Comparison of ENCODE assay signal across 20 cellular contexts in the genomic region with DNA sequence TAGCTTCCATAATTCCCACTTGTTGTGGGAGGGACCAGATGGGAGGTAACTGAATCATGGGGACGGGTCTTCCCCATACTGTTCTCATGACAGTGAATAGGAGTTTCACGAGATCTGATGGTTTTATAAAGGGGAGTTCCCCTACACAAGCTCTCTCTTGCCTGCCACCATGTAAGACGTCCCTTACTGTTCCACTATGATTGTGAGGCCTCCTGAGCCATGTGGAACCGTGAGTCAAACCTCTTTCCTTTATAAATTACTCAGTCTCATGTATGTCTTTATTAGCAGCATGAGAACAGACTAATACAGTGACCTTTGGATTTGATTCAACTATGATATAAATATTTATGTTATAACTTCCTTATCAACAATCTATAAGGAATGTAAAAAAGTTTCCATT.
DNase-seq lines count a peak whose midpoint lies in the region; ATAC-seq and TF ChIP-seq lines count a peak whose summit lies in the region.
"Had no signal": no experiment of that assay in that cellular context is flagged by ENCODE, and none has a peak within 500 bp of the region (broad histone marks: within the 10 kb centered on the region; RNA-seq: fewer than 3 reads in every experiment).

No MANE protein-coding gene starts in this region.

- H3K23me2 ChIP-seq in H9 (ENCODE audit: insufficient read length, low read depth, low read length, poor library complexity, severe bottlenecking), result no peaks in the 10 kb centered on the region

- H3K27me3 Mint-ChIP-seq in H9 (ENCODE audit: low read depth) (no peaks in the 10 kb centered on the region), IgD-negative memory B cell (no peaks in the 10 kb centered on the region), memory B cell (no peaks in the 10 kb centered on the region)
- no peaks in the 10 kb centered on the region for H3K27me3 Mint-ChIP-seq in CD4-positive, alpha-beta T cell

- TF ChIP-seq EP300 in gastroesophageal sphincter (IDR thresholded peaks at IDR 0.05), result no peak

- no peak overlapping the region for H3K14ac ChIP-seq in H9 (ENCODE audit: insufficient read depth, low read length)

- H3K4me1 Mint-ChIP-seq in H9 (peaks cover 21 to 22% of the 10 kb centered on the region in 2 experiments), IgD-negative memory B cell (peaks cover 24 to 29% (median 28%) of the 10 kb centered on the region in 3 donors), memory B cell (peaks cover 23% of the 10 kb centered on the region)
- H3K4me1 Mint-ChIP-seq in CD4-positive, alpha-beta T cell (ENCODE audit: low read depth), result no peaks in the 10 kb centered on the region
- H3K4me1 Mint-ChIP-seq: CD4-positive, CD25-positive, alpha-beta regulatory T cell had no signal

- DNase-seq in activated naive CD4-positive, alpha-beta T cell treated with anti-CD3 and anti-CD28 coated beads, Interleukin-2, amount 50 U/mL, for 72 hours (ENCODE audit: low spot score in 2 of 2), result no peak
- no peak for DNase-seq in activated naive CD4-positive, alpha-beta T cell (lab: John Stamatoyannopoulos, UW)
- DNase-seq in H9 (no peak), memory B cell (ENCODE audit: low spot score in 2 of 2) (no peak), Right ventricle myocardium inferior (ENCODE audit: missing footprints) (no peak)
- no peak for DNase-seq in CD4-positive, alpha-beta T cell
- DNase-seq: 8988T; ACHN; BE2C; C1 segment of cervical spinal cord; Caco-2; Calu3; CD4-positive, CD25-positive, alpha-beta regulatory T cell; CD8-positive, alpha-beta T cell; DMS79 treated with DMSO at 0.1 percent for 48 hours had no signal

- POLR2A ChIA-PET in CD4-positive, alpha-beta T cell (lab: Charles Lee), result no interaction called here

- no peak overlapping the region for H3K27ac Mint-ChIP-seq in activated naive CD4-positive, alpha-beta T cell treated with anti-CD3 and anti-CD28 coated beads, Interleukin-2, amount 50 U/mL, for 72 hours
- H3K27ac Mint-ChIP-seq in H9 (peak overlapping the region in 2 of 3 experiments; percentile 62 to 82; a peak in 4 of 7 replicates), IgD-negative memory B cell (peak overlapping the region in 2 of 3 donors; percentile 37 to 41), memory B cell (peak overlapping the region; percentile 69)
- no peak overlapping the region for H3K27ac Mint-ChIP-seq in CD4-positive, alpha-beta T cell
- H3K27ac Mint-ChIP-seq: CD14-positive monocyte; CD4-positive, CD25-positive, alpha-beta regulatory T cell; CD8-positive, alpha-beta T cell had no signal

- H3K56ac ChIP-seq in H9 (ENCODE audit: insufficient read length, low read depth, low read length), result no peak overlapping the region

- no peaks in the 10 kb centered on the region for H3K36me3 Mint-ChIP-seq in activated naive CD4-positive, alpha-beta T cell treated with anti-CD3 and anti-CD28 coated beads, Interleukin-2, amount 50 U/mL, for 72 hours
- H3K36me3 Mint-ChIP-seq in H9 (ENCODE audit: insufficient read depth in 1 of 3, low read depth in 3 of 3) (no peaks in the 10 kb centered on the region; a peak in 2 of 7 replicates), IgD-negative memory B cell (peaks cover 7% of the 10 kb centered on the region), memory B cell (peaks cover 47% of the 10 kb centered on the region)
- H3K36me3 Mint-ChIP-seq in CD4-positive, alpha-beta T cell (ENCODE audit: low read depth), result no peaks in the 10 kb centered on the region
- H3K36me3 Mint-ChIP-seq: CD4-positive, CD25-positive, alpha-beta regulatory T cell; CD8-positive, alpha-beta T cell had no signal

- no peak overlapping the region for H4K91ac ChIP-seq in H9 (ENCODE audit: insufficient read length, low read depth, low read length)

- no peak overlapping the region for H3K4me2 ChIP-seq in H9 (ENCODE audit: insufficient read depth, insufficient read length, low read length)
- H3K4me2 ChIP-seq: BLaER1 had no signal

- no peaks in the 10 kb centered on the region for H3K79me2 ChIP-seq in H9 (ENCODE audit: insufficient read depth, low read length)

- no peaks in the 10 kb centered on the region for H3K9me3 Mint-ChIP-seq in activated naive CD4-positive, alpha-beta T cell treated with anti-CD3 and anti-CD28 coated beads, Interleukin-2, amount 50 U/mL, for 72 hours
- H3K9me3 Mint-ChIP-seq in H9 (no peaks in the 10 kb centered on the region; a peak in 1 of 5 replicates), IgD-negative memory B cell (no peaks in the 10 kb centered on the region), memory B cell (no peaks in the 10 kb centered on the region)
- H3K9me3 Mint-ChIP-seq in CD4-positive, alpha-beta T cell, result no peaks in the 10 kb centered on the region
- H3K9me3 Mint-ChIP-seq: CD8-positive, alpha-beta T cell had no signal

- no peak overlapping the region for H4K8ac ChIP-seq in H9 (replicated peaks; ENCODE audit: insufficient read length, low read depth, low read length)

- no peak overlapping the region for H3K9ac ChIP-seq in H9 (ENCODE audit: extremely low read depth, insufficient read length, low read length)
- H3K9ac ChIP-seq: BLaER1 had no signal

- H3K9me3 ChIP-seq in H9 (ENCODE audit: control insufficient read depth, low read depth, low read length) (no peaks in the 10 kb centered on the region), gastroesophageal sphincter (no peaks in the 10 kb centered on the region)
- no peaks in the 10 kb centered on the region for H3K9me3 ChIP-seq in CD4-positive, alpha-beta T cell (ENCODE audit: control insufficient read depth, low read length)
- H3K9me3 ChIP-seq: BE2C, BLaER1, Caco-2 had no signal

- no peak overlapping the region for H3K4me3 ChIP-seq in gastroesophageal sphincter
- H3K4me3 ChIP-seq: BLaER1, GM12878 had no signal

- CTCF ChIA-PET in CD4-positive, alpha-beta T cell (lab: Charles Lee), result no interaction called here

- no peak overlapping the region for H2BK20ac ChIP-seq in H9 (ENCODE audit: low read depth, low read length, poor library complexity, severe bottlenecking)

- H2BK120ac ChIP-seq in H9 (ENCODE audit: low read depth, low read length, poor library complexity, severe bottlenecking), result no peak overlapping the region

- H3K27me3 ChIP-seq in H9 (ENCODE audit: insufficient read depth, low read length) (no peaks in the 10 kb centered on the region), gastroesophageal sphincter (no peaks in the 10 kb centered on the region)
- no peaks in the 10 kb centered on the region for H3K27me3 ChIP-seq in CD4-positive, alpha-beta T cell (ENCODE audit: control insufficient read depth, insufficient read depth, low read length)
- H3K27me3 ChIP-seq: BE2C, BLaER1 had no signal

- no peak for TF ChIP-seq CTCF in H9 (conservative IDR thresholded peaks at IDR 0.05)
- TF ChIP-seq CTCF in gastroesophageal sphincter (IDR thresholded peaks at IDR 0.05), result no peak
- TF ChIP-seq CTCF in CD4-positive, alpha-beta T cell (IDR thresholded peaks at IDR 0.05), result no peak

- no peak overlapping the region for H3K4ac ChIP-seq in H9 (ENCODE audit: low read depth, low read length)

- H3K18ac ChIP-seq in H9 (ENCODE audit: insufficient read length, low read depth, low read length), result no peak overlapping the region

- no peak overlapping the region for H3K27ac ChIP-seq in H9 (ENCODE audit: insufficient read length, low read depth, low read length)
- no peak overlapping the region for H3K27ac ChIP-seq in gastroesophageal sphincter
- no peak overlapping the region for H3K27ac ChIP-seq in CD4-positive, alpha-beta T cell (ENCODE audit: low read depth, low read length)
- H3K27ac ChIP-seq: BLaER1 had no signal

- H3K4me3 Mint-ChIP-seq in H9, result no peak overlapping the region
- peak overlapping the region in 1 of 4 donors; percentile 32 for H3K4me3 Mint-ChIP-seq in IgD-negative memory B cell
- H3K4me3 Mint-ChIP-seq in memory B cell, result no peak overlapping the region
- no peak overlapping the region for H3K4me3 Mint-ChIP-seq in CD4-positive, alpha-beta T cell
- H3K4me3 Mint-ChIP-seq: CD14-positive monocyte; CD4-positive, CD25-positive, alpha-beta regulatory T cell; CD8-positive, alpha-beta T cell had no signal

- no peak overlapping the region for H2BK15ac ChIP-seq in H9 (ENCODE audit: low read depth, low read length)

- H2AK5ac ChIP-seq in H9 (ENCODE audit: insufficient read length, low read length), result no peak overlapping the region

- no peak overlapping the region for H3K23ac ChIP-seq in H9 (ENCODE audit: insufficient read length, low read depth, low read length)

- ATAC-seq in activated naive CD4-positive, alpha-beta T cell treated with anti-CD3 and anti-CD28 coated beads, Interleukin-2, amount 50 U/mL, for 72 hours, result peak; percentile 46 to 61
- ATAC-seq in memory B cell (ENCODE audit: low read depth) (no peak), gastroesophageal sphincter (no peak), Right ventricle myocardium inferior (no peak)
- no peak for ATAC-seq in CD4-positive, alpha-beta T cell (ENCODE audit: poor library complexity)
- ATAC-seq: CD8-positive, alpha-beta T cell; GM12878 had no signal

- no peak overlapping the region for H2BK12ac ChIP-seq in H9 (ENCODE audit: insufficient read length, low read depth, low read length)

- no peak overlapping the region for H2BK5ac ChIP-seq in H9 (ENCODE audit: insufficient read length, low read length)

- H3T11ph ChIP-seq in H9 (ENCODE audit: low read length), result no peak overlapping the region

- H4K20me1 ChIP-seq in H9 (ENCODE audit: control insufficient read depth, insufficient read depth, insufficient read length), result no peaks in the 10 kb centered on the region
- H4K20me1 ChIP-seq: BLaER1 had no signal

- H3K4me1 ChIP-seq in H9 (ENCODE audit: insufficient read depth, low read length) (peaks cover 3% of the 10 kb centered on the region), gastroesophageal sphincter (peaks cover 0 to 4% (median 0%) of the 10 kb centered on the region in 3 donors)
- H3K4me1 ChIP-seq: BE2C, Caco-2 had no signal

- TF ChIP-seq POLR2A in gastroesophageal sphincter (IDR thresholded peaks at IDR 0.05), result no peak

- H4K5ac ChIP-seq in H9 (ENCODE audit: insufficient read length, low read depth, low read length), result no peak overlapping the region

- H3K79me1 ChIP-seq in H9 (ENCODE audit: insufficient read depth, low read depth, low read length, poor library complexity, severe bottlenecking), result no peaks in the 10 kb centered on the region

- intact Hi-C loops in CD4-positive, alpha-beta T cell (cut with DNase I, micrococcal nuclease), result no loop called here
- intact Hi-C loops in Right ventricle myocardium inferior (cut with DNase I), result no loop called here

- no CpG with 5 or more reads among the region's 4 CpGs for whole genome bisulfite sequencing in H9 (ENCODE audit: extremely low coverage, insufficient read length, low lambda C conversion rate)
- WGBS in gastroesophageal sphincter (ENCODE audit: low coverage in 1 of 2), 2 donors, result 67 to 70% methylated on average over 3 to 4 of the region's 4 CpGs

- H2AFZ ChIP-seq in H9 (ENCODE audit: low read length), result no peak overlapping the region

- H3K36me3 ChIP-seq in gastroesophageal sphincter, result peaks cover 0 to 18% of the 10 kb centered on the region in 2 donors
- H3K36me3 ChIP-seq: BE2C, BLaER1 had no signal

Comparison
In these comparisons a context has a peak if more than half of its experiments do, and no peak if none do; other contexts are left out.
1. ATAC-seq: peak in activated naive CD4-positive, alpha-beta T cell treated with anti-CD3 and anti-CD28 coated beads, Interleukin-2, amount 50 U/mL, for 72 hours (2 of 2); none in memory B cell (single experiment), gastroesophageal sphincter (single experiment), CD4-positive, alpha-beta T cell (single experiment) and Right ventricle myocardium inferior (single experiment).
2. H3K27ac Mint-ChIP-seq: peak in H9 (2 of 3), IgD-negative memory B cell (2 of 3) and memory B cell (single experiment); none in activated naive CD4-positive, alpha-beta T cell treated with anti-CD3 and anti-CD28 coated beads, Interleukin-2, amount 50 U/mL, for 72 hours (0 of 2) and CD4-positive, alpha-beta T cell (single experiment).